In genomic region chr19:13764821-13765394, GRCh38 we compare ENCODE assay signal across 1 cellular context.
TF ChIP-seq lines count a peak whose summit lies in the region.

No MANE protein-coding gene starts in this region.

TF ChIP-seq in HepG2, 621 proteins besides CTCF, POLR2A, EP300 and RAD21 (continued from another document and continues in another):
- TF ChIP-seq UBTF (CRISPR knock-in tag; IDR thresholded peaks at IDR 0.05) = no peak; the same call in 1 of the 2 replicates
- TF ChIP-seq ZNF552 (CRISPR knock-in tag; IDR thresholded peaks at IDR 0.05; ENCODE audit: borderline replicate concordance) = no peak
- TF ChIP-seq ATF5 (CRISPR knock-in tag; IDR thresholded peaks at IDR 0.05; ENCODE audit: low read depth) = no peak
- no peak for TF ChIP-seq ARNT (IDR thresholded peaks at IDR 0.05)
- no peak for TF ChIP-seq ZNF678 (CRISPR knock-in tag; IDR thresholded peaks at IDR 0.05)
- no peak for TF ChIP-seq ATF4 (CRISPR knock-in tag; IDR thresholded peaks at IDR 0.05)
- no peak for TF ChIP-seq REST (IDR thresholded peaks at IDR 0.05; ENCODE audit: borderline replicate concordance in 1 of 2, low read depth in 1 of 2, low read length in 2 of 2)
- no peak for TF ChIP-seq MXD4 (CRISPR knock-in tag; IDR thresholded peaks at IDR 0.05)
- TF ChIP-seq NR0B2 (CRISPR knock-in tag; IDR thresholded peaks at IDR 0.05) = no peak
- no peak for TF ChIP-seq BCLAF1 (IDR thresholded peaks at IDR 0.05)
- no peak for TF ChIP-seq CHD4 (IDR thresholded peaks at IDR 0.05; ENCODE audit: borderline replicate concordance, low read length)
- no peak for TF ChIP-seq SP140L (CRISPR knock-in tag; IDR thresholded peaks at IDR 0.05; ENCODE audit: borderline replicate concordance)
- no peak for TF ChIP-seq MED8 (CRISPR knock-in tag; IDR thresholded peaks at IDR 0.05; ENCODE audit: insufficient replicate concordance)
- TF ChIP-seq ZBTB37 (CRISPR knock-in tag; IDR thresholded peaks at IDR 0.05) = no peak
- TF ChIP-seq ZNF224 (CRISPR knock-in tag; IDR thresholded peaks at IDR 0.05) = no peak
- TF ChIP-seq KDM5B (CRISPR knock-in tag; IDR thresholded peaks at IDR 0.05; ENCODE audit: borderline replicate concordance) = peak; percentile 60; the same call in 1 of the 2 replicates
- TF ChIP-seq SKI (IDR thresholded peaks at IDR 0.05; ENCODE audit: partially characterized antibody) = no peak
- TF ChIP-seq ZNF253 (CRISPR knock-in tag; IDR thresholded peaks at IDR 0.05; ENCODE audit: borderline replicate concordance) = no peak
- TF ChIP-seq GLI4 (CRISPR knock-in tag; IDR thresholded peaks at IDR 0.05; ENCODE audit: borderline replicate concordance) = no peak
- TF ChIP-seq MAZ (IDR thresholded peaks at IDR 0.05; ENCODE audit: borderline replicate concordance, low read depth, low read length) = no peak
- no peak; the same call in 1 of the 2 replicates for TF ChIP-seq MAZ (CRISPR knock-in tag; IDR thresholded peaks at IDR 0.05; ENCODE audit: low read depth)
- no peak for TF ChIP-seq MED13 (CRISPR knock-in tag; IDR thresholded peaks at IDR 0.05)
- no peak for TF ChIP-seq PAX8 (CRISPR knock-in tag; IDR thresholded peaks at IDR 0.05; ENCODE audit: borderline replicate concordance)
- TF ChIP-seq E2F5 (CRISPR knock-in tag; conservative IDR thresholded peaks at IDR 0.05) = 0 out of 2 replicates have a peak, but pooled peaks have one; percentile 39
- 0 out of 2 replicates have a peak, but pooled peaks have one; percentile 15 for TF ChIP-seq ZMYM3 (CRISPR knock-in tag; IDR thresholded peaks at IDR 0.05)
- no peak for TF ChIP-seq ZFP36L1 (CRISPR knock-in tag; IDR thresholded peaks at IDR 0.05)
- TF ChIP-seq ZNF550 (CRISPR knock-in tag; IDR thresholded peaks at IDR 0.05; ENCODE audit: borderline replicate concordance) = no peak
- TF ChIP-seq SMARCC2 (IDR thresholded peaks at IDR 0.05) = no peak
- no peak for TF ChIP-seq ZBTB49 (CRISPR knock-in tag; IDR thresholded peaks at IDR 0.05; ENCODE audit: borderline replicate concordance)
- no peak for TF ChIP-seq PAWR (CRISPR knock-in tag; IDR thresholded peaks at IDR 0.05; ENCODE audit: borderline replicate concordance)
- no peak for TF ChIP-seq DMTF1 (CRISPR knock-in tag; IDR thresholded peaks at IDR 0.05)
- no peak for TF ChIP-seq EZH2 (conservative IDR thresholded peaks at IDR 0.05; ENCODE audit: low read depth, low read length)
- no peak for TF ChIP-seq MLX (CRISPR knock-in tag; IDR thresholded peaks at IDR 0.05)
- TF ChIP-seq TERF1 (CRISPR knock-in tag; IDR thresholded peaks at IDR 0.05) = no peak
- no peak for TF ChIP-seq MYNN (CRISPR knock-in tag; IDR thresholded peaks at IDR 0.05; ENCODE audit: low read depth)
- no peak for TF ChIP-seq ZNF790 (CRISPR knock-in tag; IDR thresholded peaks at IDR 0.05; ENCODE audit: borderline replicate concordance)
- 0 out of 2 replicates have a peak, but pooled peaks have one; percentile 45 for TF ChIP-seq ZNF572 (CRISPR knock-in tag; IDR thresholded peaks at IDR 0.05)
